In the genomic region with DNA sequence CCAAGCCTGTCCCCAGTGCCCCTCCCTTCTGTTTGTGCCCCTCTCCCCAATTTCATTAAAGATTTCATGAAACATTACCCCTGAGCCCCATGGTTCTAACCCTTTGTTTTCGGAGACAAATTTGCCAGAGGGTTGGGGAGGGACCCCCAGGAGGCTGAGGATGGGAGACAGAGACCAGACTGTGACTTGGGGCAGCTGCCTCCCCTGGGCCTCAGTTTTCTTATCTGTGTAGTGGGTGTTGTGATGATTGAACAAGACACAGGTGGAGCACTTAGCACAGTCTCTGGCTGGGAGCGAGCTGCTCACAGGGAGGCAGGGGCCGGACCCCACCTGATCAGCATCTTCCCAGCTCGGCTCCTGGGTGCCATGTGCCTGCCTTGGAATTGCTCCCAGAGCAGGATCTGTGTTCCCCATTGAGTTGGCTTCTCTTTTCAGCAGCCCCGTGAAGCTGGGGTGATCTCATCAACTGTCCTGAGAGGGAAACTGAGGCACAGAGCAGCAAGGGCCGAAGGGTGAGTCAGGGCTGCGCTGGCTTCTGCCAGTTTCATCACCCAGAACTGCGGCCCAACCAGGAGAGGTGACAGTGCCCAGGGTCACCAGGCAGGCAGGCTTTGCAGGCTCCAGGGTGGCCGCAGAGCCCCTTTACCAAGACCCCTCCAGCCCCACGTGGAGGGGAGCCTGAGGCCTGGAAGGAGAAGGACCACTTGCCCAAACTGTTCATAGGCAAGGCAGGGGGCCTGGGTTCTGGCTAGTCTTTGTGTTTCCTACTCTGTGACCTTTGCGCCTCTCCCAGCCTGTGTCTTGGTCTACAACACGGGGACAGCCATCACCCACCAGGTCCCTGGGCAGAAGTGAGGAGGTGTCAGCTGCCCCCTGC, we compare ENCODE assay signal across 12 cellular contexts. TPM values are rescaled to one million over a fixed set of nuclear protein-coding genes. Genes with fewer than 3 reads are reported as not detected.
DNase-seq lines count a peak whose midpoint lies in the region; ATAC-seq, FAIRE-seq and TF ChIP-seq lines count a peak whose summit lies in the region.
"Had no signal": no experiment of that assay in that cellular context is flagged by ENCODE, and none has a peak within 500 bp of the region (broad histone marks: within the 10 kb centered on the region; RNA-seq: fewer than 3 reads in every experiment).

No MANE protein-coding gene starts in this region.

- no peak overlapping the region for H2BK5ac ChIP-seq in H1 (ENCODE audit: low read depth, low read length)

- TF ChIP-seq POLR2A in H1 (IDR thresholded peaks at IDR 0.05; ENCODE audit: control extremely low read depth in 1 of 2, low read depth in 2 of 2, low read length in 2 of 2) = no peak

- H3K9me3 Mint-ChIP-seq in activated naive CD4-positive, alpha-beta T cell treated with anti-CD3 and anti-CD28 coated beads, Interleukin-2, amount 50 U/mL, for 72 hours = no peaks in the 10 kb centered on the region
- H3K9me3 Mint-ChIP-seq in activated naive CD4-positive, alpha-beta T cell treated with anti-CD3 and anti-CD28 coated beads for 36 hours = no peaks in the 10 kb centered on the region
- no peaks in the 10 kb centered on the region for H3K9me3 Mint-ChIP-seq in stimulated activated naive B cell treated with anti-CD40 and anti-IgM and Interleukin-4, amounts not matched to agents 10 μg/mL and 1 μg/mL and 100 μg/mL, for 72 hours

- peaks cover 21 to 75% (median 57%) of the 10 kb centered on the region in 4 experiments; a peak in 7 of 8 replicates for H3K36me3 ChIP-seq in H1 (ENCODE audit: control insufficient read depth in 2 of 4, insufficient read depth in 4 of 4, low read length in 3 of 4)

- H3K27me3 Mint-ChIP-seq in activated naive CD4-positive, alpha-beta T cell treated with anti-CD3 and anti-CD28 coated beads for 36 hours (ENCODE audit: low read depth) = no peaks in the 10 kb centered on the region
- no peaks in the 10 kb centered on the region for H3K27me3 Mint-ChIP-seq in stimulated activated naive B cell treated with anti-CD40 and anti-IgM and Interleukin-4, amounts not matched to agents 10 μg/mL and 1 μg/mL and 100 μg/mL, for 72 hours

- H4K20me1 ChIP-seq in H1 (replicated peaks in 1 of 2; ENCODE audit: control insufficient read depth in 1 of 2, insufficient read depth in 2 of 2, low read length in 2 of 2) = peaks cover 13 to 21% of the 10 kb centered on the region in 2 experiments

- H3K79me2 ChIP-seq in H1 (ENCODE audit: control insufficient read depth in 1 of 2, insufficient read depth in 2 of 2, low read length in 2 of 2) = peaks cover 0 to 6% of the 10 kb centered on the region in 2 experiments; a peak in 1 of 4 replicates

- no peak overlapping the region for H3K9ac ChIP-seq in H1 (replicated peaks in 1 of 4; ENCODE audit: extremely low read depth in 1 of 4, low read depth in 3 of 4, low read length in 3 of 4)

- no peak overlapping the region for H3K4me2 ChIP-seq in H1 (ENCODE audit: insufficient read depth in 1 of 2, low read depth in 2 of 2, low read length in 2 of 2)

- FAIRE-seq in H1 (lab: Jason Lieb, UNC) = no peak
- FAIRE-seq: D721Med, H54 had no signal

- no peak overlapping the region for H2AK5ac ChIP-seq in H1 (ENCODE audit: low read depth, low read length)

- in situ Hi-C loops in GM13977 (cut with MboI; ENCODE audit: low pct_unique_long_range_greater_than_20kb, low sequenced_read_pairs, unreplicated experiment) = no loop called here

- H3K4ac ChIP-seq in H1 (replicated peaks; ENCODE audit: insufficient read length, low read depth, low read length) = no peak overlapping the region

- H3K14ac ChIP-seq in H1 (ENCODE audit: insufficient read length) = no peak overlapping the region

- H2BK120ac ChIP-seq in H1 (replicated peaks; ENCODE audit: low read depth, low read length) = no peak overlapping the region

- H4K91ac ChIP-seq in H1 (replicated peaks; ENCODE audit: insufficient read length, low read length) = no peak overlapping the region

- H2BK20ac ChIP-seq in H1 (ENCODE audit: low read length) = no peak overlapping the region

- H3K79me1 ChIP-seq in H1 (ENCODE audit: low read depth, low read length) = peaks cover 7% of the 10 kb centered on the region; the same call in 1 of the 2 replicates

- intact Hi-C loops in activated naive CD4-positive, alpha-beta T cell treated with anti-CD3 and anti-CD28 coated beads for 36 hours (cut with micrococcal nuclease) = no loop called here

- POLR2A ChIA-PET in H1 (lab: Charles Lee; ENCODE audit: partially characterized antibody) = interaction anchor here (1.3 to 18.0 kb wide), 4 partner anchors 15 to 28 kb away, joined by 3 to 275 read pairs (median 121); a partner anchor contains a TSS

- no peaks in the 10 kb centered on the region for H3K27me3 ChIP-seq in H1 (replicated peaks in 1 of 4; ENCODE audit: control insufficient read depth in 3 of 4, extremely low read depth in 1 of 4, insufficient read depth in 3 of 4, low read length in 3 of 4)

- peaks cover 2 to 7% of the 10 kb centered on the region in 2 donors for H3K36me3 Mint-ChIP-seq in activated naive CD4-positive, alpha-beta T cell treated with anti-CD3 and anti-CD28 coated beads, Interleukin-2, amount 50 U/mL, for 72 hours
- H3K36me3 Mint-ChIP-seq in activated naive CD4-positive, alpha-beta T cell treated with anti-CD3 and anti-CD28 coated beads for 36 hours (ENCODE audit: low read depth) = peaks cover 29% of the 10 kb centered on the region
- peaks cover 48 to 73% of the 10 kb centered on the region in 2 donors for H3K36me3 Mint-ChIP-seq in stimulated activated naive B cell treated with anti-CD40 and anti-IgM and Interleukin-4, amounts not matched to agents 10 μg/mL and 1 μg/mL and 100 μg/mL, for 72 hours

- TF ChIP-seq RAD21 in H1 (IDR thresholded peaks at IDR 0.05 in 1 of 2, conservative IDR thresholded peaks at IDR 0.05 in 1 of 2; ENCODE audit: low read depth in 2 of 2, low read length in 2 of 2) = no peak

- no peak for TF ChIP-seq EP300 in H1 (IDR thresholded peaks at IDR 0.05; ENCODE audit: borderline replicate concordance in 1 of 2, low read depth in 2 of 2, low read length in 2 of 2)

- TF ChIP-seq CTCF in GM13977 (IDR thresholded peaks at IDR 0.05; ENCODE audit: extremely low read depth, insufficient read depth, missing control alignments) (no peak), H1 (IDR thresholded peaks at IDR 0.05; ENCODE audit: control extremely low read depth in 1 of 3, insufficient read depth in 1 of 3, low read depth in 1 of 3, low read length in 3 of 3) (no peak)

- no peak overlapping the region for H3K27ac ChIP-seq in H1 (ENCODE audit: low read depth, low read length)

- peak overlapping the region; percentile 29 to 60 for H3K27ac Mint-ChIP-seq in activated naive CD4-positive, alpha-beta T cell treated with anti-CD3 and anti-CD28 coated beads, Interleukin-2, amount 50 U/mL, for 72 hours
- no peak overlapping the region for H3K27ac Mint-ChIP-seq in activated naive CD4-positive, alpha-beta T cell treated with anti-CD3 and anti-CD28 coated beads for 36 hours
- peak overlapping the region; percentile 79 for H3K27ac Mint-ChIP-seq in stimulated activated naive B cell treated with anti-CD40 and anti-IgM and Interleukin-4, amounts not matched to agents 10 μg/mL and 1 μg/mL and 100 μg/mL, for 72 hours

- H3K18ac ChIP-seq in H1 (ENCODE audit: extremely low read depth, low read length) = no peak overlapping the region

- no peaks in the 10 kb centered on the region; the same call in 1 of the 2 replicates for H3K23me2 ChIP-seq in H1 (ENCODE audit: low read depth, low read length)

- WGBS in H1 (ENCODE audit: extremely low coverage in 1 of 2, insufficient coverage in 1 of 2, insufficient read length in 1 of 2, insufficient replicate concordance in 2 of 2, low coverage in 1 of 2, low lambda C conversion rate in 2 of 2, missing lambda C conversion rate in 1 of 2), 2 experiments = 90% methylated on average over 12 of the region's 12 CpGs; no CpG with 5 or more reads in 1 of the 2 experiments

- DNase-seq in activated naive CD4-positive, alpha-beta T cell treated with anti-CD3 and anti-CD28 coated beads, Interleukin-2, amount 50 U/mL, for 72 hours (ENCODE audit: low spot score in 2 of 2) = no peak
- no peak for DNase-seq in activated naive CD4-positive, alpha-beta T cell treated with anti-CD3 and anti-CD28 coated beads for 36 hours
- DNase-seq in GM13977 (ENCODE audit: low spot score) = peak; percentile 21
- DNase-seq in H1 (ENCODE audit: low read depth in 1 of 2, low spot score in 2 of 2) = no peak
- DNase-seq in stimulated activated naive B cell treated with anti-CD40 and anti-IgM and Interleukin-4, amounts not matched to agents 10 μg/mL and 1 μg/mL and 100 μg/mL, for 72 hours = no peak
- no peak for DNase-seq in stimulated activated naive CD8-positive, alpha-beta T cell treated with anti-CD3 and anti-CD28 coated beads, Interleukin-15, Interleukin-2, amounts not matched to agents 100 U/mL and 50 U/mL, for 24 hours
- DNase-seq in T1000 (lab: John Stamatoyannopoulos, UW) = no peak
- DNase-seq: NCI-H1930, Right ventricle myocardium superior had no signal

- peaks cover 0 to 14% (median 6%) of the 10 kb centered on the region in 4 experiments; a peak in 4 of 7 replicates for H3K4me1 ChIP-seq in H1 (replicated peaks in 1 of 4; ENCODE audit: control insufficient read depth in 3 of 4, insufficient read depth in 4 of 4, low read length in 3 of 4)

- no peak overlapping the region for H3K56ac ChIP-seq in H1 (replicated peaks; ENCODE audit: insufficient read length, low read depth, low read length)

- CTCF ChIA-PET in activated naive CD4-positive, alpha-beta T cell treated with anti-CD3 and anti-CD28 coated beads for 36 hours (lab: Charles Lee) = interaction anchor here (1.7 kb wide), 1 partner anchor 14 kb away, joined by 4 read pairs; no protein-coding TSS in a partner anchor
- CTCF ChIA-PET in H1 (lab: Charles Lee; ENCODE audit: partially characterized antibody) = interaction anchor here (1.0 to 4.4 kb wide), 4 partner anchors 14 to 26 kb away, joined by 3 to 39 read pairs (median 16); no protein-coding TSS in a partner anchor

- no peak overlapping the region for H4K8ac ChIP-seq in H1 (ENCODE audit: extremely low read depth, insufficient read depth, low read length)

- H3K4me1 Mint-ChIP-seq in activated naive CD4-positive, alpha-beta T cell treated with anti-CD3 and anti-CD28 coated beads for 36 hours (ENCODE audit: low read depth) = peaks cover 19% of the 10 kb centered on the region
- peaks cover 13 to 28% of the 10 kb centered on the region in 2 donors for H3K4me1 Mint-ChIP-seq in stimulated activated naive B cell treated with anti-CD40 and anti-IgM and Interleukin-4, amounts not matched to agents 10 μg/mL and 1 μg/mL and 100 μg/mL, for 72 hours

- H3K4me3 ChIP-seq in H1 (ENCODE audit: extremely low read depth in 1 of 4, insufficient read depth in 2 of 4, low read depth in 3 of 4, low read length in 4 of 4) = no peak overlapping the region

- no peak overlapping the region for H3K23ac ChIP-seq in H1 (ENCODE audit: insufficient read length)

- peak in 1 of 2 donors; percentile 4 for ATAC-seq in activated naive CD4-positive, alpha-beta T cell treated with anti-CD3 and anti-CD28 coated beads, Interleukin-2, amount 50 U/mL, for 72 hours
- no peak for ATAC-seq in stimulated activated naive B cell treated with anti-CD40 and anti-IgM and Interleukin-4, amounts not matched to agents 10 μg/mL and 1 μg/mL and 100 μg/mL, for 72 hours (replicated peaks)
- ATAC-seq in GM18867 (IDR thresholded peaks at IDR 0.05; ENCODE audit: unreplicated experiment) = no peak
- ATAC-seq in stimulated activated naive CD8-positive, alpha-beta T cell treated with anti-CD3 and anti-CD28 coated beads, Interleukin-15, Interleukin-2, amounts not matched to agents 100 U/mL and 50 U/mL, for 24 hours = no peak

- no peak overlapping the region for H2BK12ac ChIP-seq in H1 (ENCODE audit: low read depth, low read length)

- no peak overlapping the region for H3K4me3 Mint-ChIP-seq in activated naive CD4-positive, alpha-beta T cell treated with anti-CD3 and anti-CD28 coated beads for 36 hours
- H3K4me3 Mint-ChIP-seq in stimulated activated naive B cell treated with anti-CD40 and anti-IgM and Interleukin-4, amounts not matched to agents 10 μg/mL and 1 μg/mL and 100 μg/mL, for 72 hours = no peak overlapping the region

- no peak overlapping the region for H2BK15ac ChIP-seq in H1 (ENCODE audit: low read length)

- peaks cover 9 to 11% of the 10 kb centered on the region in 2 experiments for H3K9me3 ChIP-seq in H1 (ENCODE audit: insufficient read depth in 2 of 2, low read depth in 1 of 2, low read length in 1 of 2)

- no peak overlapping the region for H4K5ac ChIP-seq in H1 (ENCODE audit: insufficient read length, low read depth, low read length)

- no peak overlapping the region for H2AFZ ChIP-seq in H1 (ENCODE audit: low read length)

RNA-seq across cellular contexts. Expression of a gene that starts 6.9 kb away (rescaled TPM):
- total RNA-seq in activated naive CD4-positive, alpha-beta T cell treated with anti-CD3 and anti-CD28 coated beads, Interleukin-2, amount 50 U/mL, for 72 hours = 100 to 1,000 TPM; 135 to 202 TPM
- total RNA-seq in activated naive CD4-positive, alpha-beta T cell treated with anti-CD3 and anti-CD28 coated beads for 36 hours = 10 to 100 TPM; 85.2 to 97.8 TPM
- 114 and 115 TPM in 2 replicates for total RNA-seq in H1 (2021; fragmentation: NEBNext Ultra II Directional; extraction: Animal tissue kit (Norgen Biotek cat#: 25700))
- 103 and 185 TPM in 2 replicates for polyA plus RNA-seq in H1 (2011; rRNA removed)
- polyA plus RNA-seq in H1 (2011; cell fraction: cytosol; rRNA removed) = 151 TPM
- 260 TPM for polyA plus RNA-seq in H1 (2011; cell fraction: nucleus; rRNA removed)
- 192 to 222 TPM (median 214 TPM) in 4 replicates for polyA plus RNA-seq in H1 (2012, experiment 1 of 2)
- polyA plus RNA-seq in H1 (2012, experiment 2 of 2) = 136 TPM
- polyA plus RNA-seq in H1 (2013, experiment 1 of 2) = 127 TPM
- polyA plus RNA-seq in H1 (2013, experiment 2 of 2) = 124 TPM
- polyA minus RNA-seq in H1 (2011; rRNA and poly(A)+ RNA removed) = 51.4 and 52.6 TPM in 2 replicates
- polyA minus RNA-seq in H1 (2011; cell fraction: cytosol; rRNA and poly(A)+ RNA removed) = 50.8 TPM
- 42.1 TPM for polyA minus RNA-seq in H1 (2011; cell fraction: nucleus; rRNA and poly(A)+ RNA removed)

RNA-seq across cellular contexts. Expression of a gene that starts 6.9 kb away (rescaled TPM):
- 10 to 100 TPM; 69.6 to 93.4 TPM for total RNA-seq in activated naive CD4-positive, alpha-beta T cell treated with anti-CD3 and anti-CD28 coated beads, Interleukin-2, amount 50 U/mL, for 72 hours
- 10 to 100 TPM; 70.5 to 75.6 TPM for total RNA-seq in activated naive CD4-positive, alpha-beta T cell treated with anti-CD3 and anti-CD28 coated beads for 36 hours
- 126 and 133 TPM in 2 replicates for total RNA-seq in H1 (2021; fragmentation: NEBNext Ultra II Directional; extraction: Animal tissue kit (Norgen Biotek cat#: 25700))
- polyA plus RNA-seq in H1 (2011; rRNA removed) = 209 and 280 TPM in 2 replicates
- polyA plus RNA-seq in H1 (2011; cell fraction: cytosol; rRNA removed) = 167 TPM
- polyA plus RNA-seq in H1 (2011; cell fraction: nucleus; rRNA removed) = 185 TPM
- 158 to 202 TPM (median 170 TPM) in 4 replicates for polyA plus RNA-seq in H1 (2012, experiment 1 of 2)
- polyA plus RNA-seq in H1 (2012, experiment 2 of 2) = 242 TPM
- polyA plus RNA-seq in H1 (2013, experiment 1 of 2) = 213 TPM
- polyA plus RNA-seq in H1 (2013, experiment 2 of 2) = 198 TPM
- polyA minus RNA-seq in H1 (2011; rRNA and poly(A)+ RNA removed) = 19.6 and 20.5 TPM in 2 replicates
- polyA minus RNA-seq in H1 (2011; cell fraction: cytosol; rRNA and poly(A)+ RNA removed) = 48.1 TPM
- polyA minus RNA-seq in H1 (2011; cell fraction: nucleus; rRNA and poly(A)+ RNA removed) = 26.9 TPM

RNA-seq across cellular contexts. Expression of a gene that starts 16.8 kb away (rescaled TPM):
- total RNA-seq in activated naive CD4-positive, alpha-beta T cell treated with anti-CD3 and anti-CD28 coated beads, Interleukin-2, amount 50 U/mL, for 72 hours = 10 to 100 TPM; 49.8 to 57.4 TPM
- 10 to 100 TPM; 39.9 to 41.9 TPM for total RNA-seq in activated naive CD4-positive, alpha-beta T cell treated with anti-CD3 and anti-CD28 coated beads for 36 hours
- 81.7 and 93.3 TPM in 2 replicates for total RNA-seq in H1 (2021; fragmentation: NEBNext Ultra II Directional; extraction: Animal tissue kit (Norgen Biotek cat#: 25700))
- polyA plus RNA-seq in H1 (2011; rRNA removed) = 9.7 and 21.4 TPM in 2 replicates
- polyA plus RNA-seq in H1 (2011; cell fraction: cytosol; rRNA removed) = 9.9 TPM
- polyA plus RNA-seq in H1 (2011; cell fraction: nucleus; rRNA removed) = 29.6 TPM
- 44.1 to 59.6 TPM (median 55.2 TPM) in 4 replicates for polyA plus RNA-seq in H1 (2012, experiment 1 of 2)
- 56.4 TPM for polyA plus RNA-seq in H1 (2012, experiment 2 of 2)
- polyA plus RNA-seq in H1 (2013, experiment 1 of 2) = 42.7 TPM
- polyA plus RNA-seq in H1 (2013, experiment 2 of 2) = 41.6 TPM
- polyA minus RNA-seq in H1 (2011; rRNA and poly(A)+ RNA removed) = 3.7 and 4.7 TPM in 2 replicates
- polyA minus RNA-seq in H1 (2011; cell fraction: cytosol; rRNA and poly(A)+ RNA removed) = 13.0 TPM
- 9.2 TPM for polyA minus RNA-seq in H1 (2011; cell fraction: nucleus; rRNA and poly(A)+ RNA removed)

RNA-seq across cellular contexts. Expression of a gene that starts 18.3 kb away (rescaled TPM):
- 100 to 1,000 TPM; 248 to 309 TPM for total RNA-seq in activated naive CD4-positive, alpha-beta T cell treated with anti-CD3 and anti-CD28 coated beads, Interleukin-2, amount 50 U/mL, for 72 hours
- total RNA-seq in activated naive CD4-positive, alpha-beta T cell treated with anti-CD3 and anti-CD28 coated beads for 36 hours = 100 to 1,000 TPM; 380 to 394 TPM
- 561 and 579 TPM in 2 replicates for total RNA-seq in H1 (2021; fragmentation: NEBNext Ultra II Directional; extraction: Animal tissue kit (Norgen Biotek cat#: 25700))
- polyA plus RNA-seq in H1 (2011; rRNA removed) = 1,215 and 1,548 TPM in 2 replicates
- polyA plus RNA-seq in H1 (2011; cell fraction: cytosol; rRNA removed) = 1,290 TPM
- 1,135 TPM for polyA plus RNA-seq in H1 (2011; cell fraction: nucleus; rRNA removed)
- 426 to 811 TPM (median 790 TPM) in 4 replicates for polyA plus RNA-seq in H1 (2012, experiment 1 of 2)
- polyA plus RNA-seq in H1 (2012, experiment 2 of 2) = 763 TPM
- polyA plus RNA-seq in H1 (2013, experiment 1 of 2) = 339 TPM
- 327 TPM for polyA plus RNA-seq in H1 (2013, experiment 2 of 2)
- polyA minus RNA-seq in H1 (2011; rRNA and poly(A)+ RNA removed) = 815 and 1,077 TPM in 2 replicates
- polyA minus RNA-seq in H1 (2011; cell fraction: cytosol; rRNA and poly(A)+ RNA removed) = 388 TPM
- 319 TPM for polyA minus RNA-seq in H1 (2011; cell fraction: nucleus; rRNA and poly(A)+ RNA removed)

RNA-seq across cellular contexts. Expression of a gene that starts 18.9 kb away (rescaled TPM):
- 10 to 100 TPM in 1 of 2 donors, 1 to 10 TPM in 1; 6.0 to 12.9 TPM for total RNA-seq in activated naive CD4-positive, alpha-beta T cell treated with anti-CD3 and anti-CD28 coated beads, Interleukin-2, amount 50 U/mL, for 72 hours
- total RNA-seq in activated naive CD4-positive, alpha-beta T cell treated with anti-CD3 and anti-CD28 coated beads for 36 hours = 1 to 10 TPM; 7.2 to 7.8 TPM
- 16.9 and 17.7 TPM in 2 replicates for total RNA-seq in H1 (2021; fragmentation: NEBNext Ultra II Directional; extraction: Animal tissue kit (Norgen Biotek cat#: 25700))
- polyA plus RNA-seq in H1 (2011; rRNA removed) = 49.1 and 62.9 TPM in 2 replicates
- 44.6 TPM for polyA plus RNA-seq in H1 (2011; cell fraction: cytosol; rRNA removed)
- 35.8 TPM for polyA plus RNA-seq in H1 (2011; cell fraction: nucleus; rRNA removed)
- 14.2 to 33.1 TPM (median 28.7 TPM) in 4 replicates for polyA plus RNA-seq in H1 (2012, experiment 1 of 2)
- polyA plus RNA-seq in H1 (2012, experiment 2 of 2) = 26.7 TPM
- polyA plus RNA-seq in H1 (2013, experiment 1 of 2) = 18.4 TPM
- polyA plus RNA-seq in H1 (2013, experiment 2 of 2) = 18.6 TPM
- 6.4 and 6.8 TPM in 2 replicates for polyA minus RNA-seq in H1 (2011; rRNA and poly(A)+ RNA removed)
- 7.9 TPM for polyA minus RNA-seq in H1 (2011; cell fraction: cytosol; rRNA and poly(A)+ RNA removed)
- 4.9 TPM for polyA minus RNA-seq in H1 (2011; cell fraction: nucleus; rRNA and poly(A)+ RNA removed)
